ENCODE assay signal across 8 cellular contexts in genomic region chr7:29262191-29262917, GRCh38.
"Had no signal": no experiment of that assay in that cellular context is flagged by ENCODE, and none has a peak within 500 bp of the region (broad histone marks: within the 10 kb centered on the region; RNA-seq: fewer than 3 reads in every experiment).

No MANE protein-coding gene starts in this region.

- H2AFZ ChIP-seq: GM23248 had no signal

- H3K4me3 Mint-ChIP-seq: H9, IgD-negative memory B cell had no signal

- FAIRE-seq: H54, HepG2 had no signal

- DNase-seq: GM23248, GOT3, H9, HCEC 1CT had no signal

- H3K9ac ChIP-seq: GM23248 had no signal

- H3K4me1 Mint-ChIP-seq: IgD-negative memory B cell had no signal

- ATAC-seq: HepG2 had no signal

- H3K4me3 ChIP-seq: GM23248 had no signal

- H3K36me3 Mint-ChIP-seq: IgD-negative memory B cell had no signal

- H3K27ac ChIP-seq: GM23248, HL-60 had no signal

- H3K27ac Mint-ChIP-seq: H9, IgD-negative memory B cell had no signal
